In genomic region chr6:137705166-137706064, GRCh38 we compare ENCODE assay signal across 7 cellular contexts.
DNase-seq lines count a peak whose midpoint lies in the region; ATAC-seq, FAIRE-seq and TF ChIP-seq lines count a peak whose summit lies in the region.

No MANE protein-coding gene starts in this region.

- H3K27ac ChIP-seq in IMR-90 (ENCODE audit: insufficient read depth, low read length) (no peak overlapping the region), smooth muscle cell (ENCODE audit: low read depth) (no peak overlapping the region)

- H3K14ac ChIP-seq in IMR-90 (replicated peaks; ENCODE audit: low read depth, low read length), result no peak overlapping the region

- no peak overlapping the region for H2AK9ac ChIP-seq in IMR-90 (replicated peaks; ENCODE audit: low read depth, low read length, poor library complexity)

- H3K27me3 Mint-ChIP-seq in T-cell, result peaks cover 2 to 5% of the 10 kb centered on the region in 2 donors
- H3K27me3 Mint-ChIP-seq in activated naive CD8-positive, alpha-beta T cell treated with anti-CD3 and anti-CD28 coated beads, Interleukin-2, amount 10 ng/mL, durations not matched to agents 7 days and 5 days, result no peaks in the 10 kb centered on the region

- no peak overlapping the region for H2BK20ac ChIP-seq in IMR-90 (ENCODE audit: low read depth, low read length)

- H3K9me3 ChIP-seq in IMR-90 (ENCODE audit: control insufficient read depth, insufficient read depth, low read length) (no peaks in the 10 kb centered on the region), smooth muscle cell (replicated peaks; ENCODE audit: low read depth) (no peaks in the 10 kb centered on the region)

- TF ChIP-seq CTCF in IMR-90 (conservative IDR thresholded peaks at IDR 0.05; ENCODE audit: low read depth, low read length) (peak; percentile 97), smooth muscle cell (IDR thresholded peaks at IDR 0.05; ENCODE audit: borderline replicate concordance, insufficient read depth, poor library complexity, severe bottlenecking) (peak; percentile 86)

- H3K4me3 Mint-ChIP-seq in T-cell, result no peak overlapping the region
- no peak overlapping the region for H3K4me3 Mint-ChIP-seq in activated naive CD8-positive, alpha-beta T cell treated with anti-CD3 and anti-CD28 coated beads, Interleukin-2, amount 10 ng/mL, durations not matched to agents 7 days and 5 days

- H2AK5ac ChIP-seq in IMR-90 (ENCODE audit: low read depth, low read length), result no peak overlapping the region

- ATAC-seq in IMR-90 (ENCODE audit: low read depth) (peak; percentile 87), T-cell (replicated peaks in 1 of 4) (peak in 3 of 4 experiments; percentile 29 to 54 (median 43)), left ventricle myocardium superior (peak; percentile 52)
- ATAC-seq in activated naive CD8-positive, alpha-beta T cell treated with anti-CD3 and anti-CD28 coated beads, Interleukin-2, amount 10 ng/mL, durations not matched to agents 7 days and 5 days (ENCODE audit: low read depth), result no peak

- TF ChIP-seq POLR2A in GM12892 (IDR thresholded peaks at IDR 0.05; ENCODE audit: low read depth, low read length) (no peak), IMR-90 (IDR thresholded peaks at IDR 0.05; ENCODE audit: low read depth, low read length) (peak; percentile 47; the same call in 1 of the 2 replicates)

- no peak overlapping the region for H2BK15ac ChIP-seq in IMR-90 (ENCODE audit: low read depth, low read length)

- H3K79me1 ChIP-seq in IMR-90 (ENCODE audit: low read depth in 1 of 2, low read length in 2 of 2), result no peaks in the 10 kb centered on the region

- FAIRE-seq in GM12892 (lab: Jason Lieb, UNC), result peak; percentile 81

- peaks cover 0 to 6% (median 2%) of the 10 kb centered on the region in 3 donors for H3K9me3 Mint-ChIP-seq in T-cell
- H3K9me3 Mint-ChIP-seq in activated naive CD8-positive, alpha-beta T cell treated with anti-CD3 and anti-CD28 coated beads, Interleukin-2, amount 10 ng/mL, durations not matched to agents 7 days and 5 days, result no peaks in the 10 kb centered on the region

- no peak overlapping the region for H4K91ac ChIP-seq in IMR-90 (ENCODE audit: insufficient read depth, low read depth, low read length)

- H3K27me3 ChIP-seq in IMR-90 (ENCODE audit: control insufficient read depth, insufficient read depth, low read length), result no peaks in the 10 kb centered on the region
- no peaks in the 10 kb centered on the region for H3K27me3 ChIP-seq in smooth muscle cell (ENCODE audit: low read depth)

- H2BK120ac ChIP-seq in IMR-90 (ENCODE audit: low read depth, low read length), result no peak overlapping the region

- no peaks in the 10 kb centered on the region for H3K79me2 ChIP-seq in smooth muscle cell (ENCODE audit: low read depth)

- no peak overlapping the region for H3K56ac ChIP-seq in IMR-90 (ENCODE audit: extremely low read depth, insufficient read depth, low read length)

- dilution Hi-C loops in IMR-90 (cut with HindIII; ENCODE audit: low sequenced_read_pairs, unreplicated experiment), result no loop called here

- H4K20me1 ChIP-seq in IMR-90 (ENCODE audit: insufficient read depth, low read length) (no peaks in the 10 kb centered on the region), smooth muscle cell (ENCODE audit: low read depth) (no peaks in the 10 kb centered on the region)

- peak overlapping the region; percentile 10 to 96 for H3K27ac Mint-ChIP-seq in T-cell
- no peak overlapping the region for H3K27ac Mint-ChIP-seq in activated naive CD8-positive, alpha-beta T cell treated with anti-CD3 and anti-CD28 coated beads, Interleukin-2, amount 10 ng/mL, durations not matched to agents 7 days and 5 days

- WGBS in IMR-90 (ENCODE audit: extremely low coverage in 2 of 2, insufficient read length in 1 of 2), 2 experiments, result 87% methylated on average over 5 of the region's 11 CpGs; no CpG with 5 or more reads in 1 of the 2 experiments
- 51% methylated on average over 11 of the region's 11 CpGs for WGBS in smooth muscle cell (ENCODE audit: low lambda C conversion rate)

- H3K9ac ChIP-seq in IMR-90 (ENCODE audit: low read depth, low read length) (no peak overlapping the region), smooth muscle cell (ENCODE audit: low read depth) (no peak overlapping the region)

- H3K4me1 ChIP-seq in IMR-90 (ENCODE audit: control insufficient read depth, insufficient read depth, low read length) (no peaks in the 10 kb centered on the region; the same call in 1 of the 2 replicates), smooth muscle cell (ENCODE audit: low read depth) (no peaks in the 10 kb centered on the region)

- CTCF ChIA-PET in IMR-90 (lab: Yijun Ruan, JAX), result interaction anchor here (1.1 to 1.7 kb wide), 3 partner anchors 162 to 240 kb away, joined by 3 to 9 read pairs (median 5); partner anchors contain the start of gene TNFAIP3
- CTCF ChIA-PET in T-cell (lab: Charles Lee), result interaction anchor here (0.6 to 1.6 kb wide), 16 partner anchors 10 to 403 kb away, joined by 3 to 9 read pairs (median 4); no protein-coding TSS in a partner anchor

- no peak overlapping the region for H2BK5ac ChIP-seq in IMR-90 (ENCODE audit: low read depth, low read length, poor library complexity, severe bottlenecking)

- no TSS peak for BruUV-seq in IMR-90 (replicated peaks; lab: Mats Ljungman, UMichigan)

- in situ Hi-C loops in IMR-90 (cut with MboI; ENCODE audit: low sequenced_read_pairs), result loop anchor here (5.0 kb wide), 1 partner anchor 162 kb away; the partner anchor contains the start of gene TNFAIP3

- no peak overlapping the region for H2AFZ ChIP-seq in IMR-90 (replicated peaks; ENCODE audit: low read length, poor library complexity)
- peak overlapping the region; percentile 40 for H2AFZ ChIP-seq in smooth muscle cell (ENCODE audit: low read depth)

- no peaks in the 10 kb centered on the region for H3F3A ChIP-seq in smooth muscle cell (ENCODE audit: low read depth)

- H4K5ac ChIP-seq in IMR-90 (ENCODE audit: low read depth, low read length), result no peak overlapping the region

- no peaks in the 10 kb centered on the region for H3K9me1 ChIP-seq in IMR-90 (ENCODE audit: insufficient read depth, low read length)

- peak; percentile 97 for TF ChIP-seq RAD21 in IMR-90 (IDR thresholded peaks at IDR 0.05; ENCODE audit: low read length)

- no peak overlapping the region for H4K8ac ChIP-seq in IMR-90 (ENCODE audit: low read depth in 2 of 2, low read length in 2 of 2)

- DNase-seq in GM12892 (ENCODE audit: insufficient read length), result peak; percentile 19
- DNase-seq in IMR-90, result peak; percentile 63
- peak; percentile 40 to 77 (median 68) for DNase-seq in T-cell
- peak; percentile 75 for DNase-seq in activated naive CD8-positive, alpha-beta T cell treated with anti-CD3 and anti-CD28 coated beads, Interleukin-2, amount 10 ng/mL, durations not matched to agents 7 days and 5 days
- peak; percentile 64 for DNase-seq in left ventricle myocardium superior
- DNase-seq in smooth muscle cell (lab: John Stamatoyannopoulos, UW; ENCODE audit: unreplicated experiment), result peak; percentile 27
- no peak for DNase-seq in NCI-H187 treated with DMSO at 0.1 percent for 48 hours (lab: John Stamatoyannopoulos, UW)

- no peak overlapping the region for H3K4ac ChIP-seq in IMR-90 (ENCODE audit: low read depth, low read length)

- H3K18ac ChIP-seq in IMR-90 (ENCODE audit: low read depth, low read length), result no peak overlapping the region

- H3K36me3 Mint-ChIP-seq in T-cell, result peaks cover 2% of the 10 kb centered on the region
- H3K36me3 Mint-ChIP-seq in activated naive CD8-positive, alpha-beta T cell treated with anti-CD3 and anti-CD28 coated beads, Interleukin-2, amount 10 ng/mL, durations not matched to agents 7 days and 5 days, result no peaks in the 10 kb centered on the region

- H3K36me3 ChIP-seq in IMR-90 (ENCODE audit: control insufficient read depth, insufficient read depth, low read length) (no peaks in the 10 kb centered on the region), smooth muscle cell (ENCODE audit: low read depth) (no peaks in the 10 kb centered on the region)

- intact Hi-C loops in IMR-90 (cut with micrococcal nuclease), result loop anchor here (1.0 to 2.0 kb wide), 4 partner anchors 240 to 402 kb away; partner anchors contain the start of gene PERP
- intact Hi-C loops in left ventricle myocardium superior (cut with micrococcal nuclease), result loop anchor here (5.0 kb wide), 1 partner anchor 237 kb away; no protein-coding TSS in a partner anchor

- POLR2A ChIA-PET in IMR-90 (lab: Charles Lee; ENCODE audit: unreplicated experiment) (no interaction called here), T-cell (lab: Charles Lee) (interaction anchor here in 1 of 2 donors (0.6 to 0.8 kb wide), 4 partner anchors 93 to 408 kb away, joined by 3 to 7 read pairs (median 4); partner anchors contain the start of gene TNFAIP3)
- POLR2A ChIA-PET in activated naive CD8-positive, alpha-beta T cell treated with anti-CD3 and anti-CD28 coated beads, Interleukin-2, amount 10 ng/mL, durations not matched to agents 7 days and 5 days (lab: Charles Lee), result interaction anchor here (1.0 to 1.1 kb wide), 2 partner anchors 245 to 270 kb away, joined by 3 to 6 read pairs; no protein-coding TSS in a partner anchor

- no peak overlapping the region for H3K23ac ChIP-seq in IMR-90 (ENCODE audit: low read depth, low read length)

- no peak overlapping the region for H3K4me2 ChIP-seq in IMR-90 (ENCODE audit: low read depth, low read length)
- H3K4me2 ChIP-seq in smooth muscle cell, result no peak overlapping the region

- no peak overlapping the region for H3K4me3 ChIP-seq in IMR-90 (ENCODE audit: insufficient read depth, low read depth, low read length)
- H3K4me3 ChIP-seq in smooth muscle cell, result no peak overlapping the region

- H3K4me1 Mint-ChIP-seq in T-cell, result peaks cover 42 to 54% (median 50%) of the 10 kb centered on the region in 3 donors
- peaks cover 42% of the 10 kb centered on the region for H3K4me1 Mint-ChIP-seq in activated naive CD8-positive, alpha-beta T cell treated with anti-CD3 and anti-CD28 coated beads, Interleukin-2, amount 10 ng/mL, durations not matched to agents 7 days and 5 days

TF ChIP-seq in IMR-90, 13 proteins besides CTCF, POLR2A, EP300 and RAD21:
- TF ChIP-seq BHLHE40 (IDR thresholded peaks at IDR 0.05; ENCODE audit: low read depth, low read length) (no peak), SMC3 (IDR thresholded peaks at IDR 0.05; ENCODE audit: low read depth, low read length) (peak; percentile 99), MAZ (IDR thresholded peaks at IDR 0.05; ENCODE audit: borderline replicate concordance, low read depth, low read length) (peak; percentile 78), NFE2L2 (IDR thresholded peaks at IDR 0.05; ENCODE audit: low read depth, low read length) (no peak)
TF ChIP-seq in IMR-90: peak in this region for 2.
